In genomic region chr1:87437663-87438295, GRCh38 we compare ENCODE assay signal across 10 cellular contexts.
DNase-seq lines count a peak whose midpoint lies in the region; ATAC-seq and TF ChIP-seq lines count a peak whose summit lies in the region.
"Had no signal": no experiment of that assay in that cellular context is flagged by ENCODE, and none has a peak within 500 bp of the region (broad histone marks: within the 10 kb centered on the region; RNA-seq: fewer than 3 reads in every experiment).

No MANE protein-coding gene starts in this region.

- peak in 2 of 3 experiments; percentile 21 to 50 for DNase-seq in NCI-H1417 (lab: John Stamatoyannopoulos, UW)
- no peak for DNase-seq in NCI-H1417 treated with DMSO at 0.1 percent for 48 hours (lab: John Stamatoyannopoulos, UW)
- peak; percentile 14 for DNase-seq in GM23338 (ENCODE audit: low spot score)
- DNase-seq in foreskin keratinocyte, result no peak
- DNase-seq in H4 (ENCODE audit: low spot score), result no peak
- no peak for DNase-seq in AG20443 (ENCODE audit: low spot score)
- DNase-seq: amniotic stem cell; stimulated activated CD4-positive, alpha-beta T cell treated with anti-CD3 and anti-CD28 coated beads, Interleukin-12 subunit alpha, Interleukin-12 subunit beta, amount 100 ng/mL, for 4 hours had no signal

- no peak overlapping the region for H3K27ac Mint-ChIP-seq in GM23338

- H3K4me1 ChIP-seq in GM23338 (ENCODE audit: insufficient read depth) (peaks cover 16% of the 10 kb centered on the region), foreskin keratinocyte (peaks cover 10% of the 10 kb centered on the region)

- H3K9me3 ChIP-seq in SU-DHL-6 (ENCODE audit: insufficient read depth, low read length), result no peaks in the 10 kb centered on the region

- H3K36me3 ChIP-seq in GM23338 (ENCODE audit: insufficient read depth), result no peaks in the 10 kb centered on the region
- H3K36me3 ChIP-seq in SU-DHL-6 (ENCODE audit: low read length), result no peaks in the 10 kb centered on the region

- no peaks in the 10 kb centered on the region for H3K79me2 ChIP-seq in GM23338 (replicated peaks; ENCODE audit: insufficient read depth)
- no peaks in the 10 kb centered on the region for H3K79me2 ChIP-seq in SU-DHL-6 (ENCODE audit: insufficient read depth, low read length)

- H3K27ac ChIP-seq in GM23338 (ENCODE audit: low read depth), result no peak overlapping the region
- no peak overlapping the region for H3K27ac ChIP-seq in SU-DHL-6 (ENCODE audit: low read depth, low read length)
- H3K27ac ChIP-seq in foreskin keratinocyte, result no peak overlapping the region

- H2AFZ ChIP-seq in GM23338 (no peak overlapping the region), SU-DHL-6 (ENCODE audit: low read depth, low read length, severe bottlenecking) (peak overlapping the region; percentile 81)

- H3K4me2 ChIP-seq in GM23338 (peak overlapping the region; percentile 48; the same call in 1 of the 2 replicates), SU-DHL-6 (ENCODE audit: low read depth, low read length, poor library complexity, severe bottlenecking) (peak overlapping the region; percentile 62)

- peak overlapping the region; percentile 27 for H3K9ac ChIP-seq in SU-DHL-6 (ENCODE audit: low read length)

- H3K9me3 Mint-ChIP-seq in GM23338, result peaks cover 1% of the 10 kb centered on the region; the same call in 1 of the 3 replicates

- H3K27me3 ChIP-seq in GM23338 (ENCODE audit: insufficient read depth) (no peaks in the 10 kb centered on the region), SU-DHL-6 (ENCODE audit: low read length) (no peaks in the 10 kb centered on the region), foreskin keratinocyte (no peaks in the 10 kb centered on the region)

- H3F3A ChIP-seq in GM23338 (replicated peaks; ENCODE audit: low read depth) (no peaks in the 10 kb centered on the region), SU-DHL-6 (ENCODE audit: insufficient read depth) (no peaks in the 10 kb centered on the region; the same call in 1 of the 2 replicates)

- ATAC-seq in GM23338 (no peak), HG03378 (IDR thresholded peaks at IDR 0.05; ENCODE audit: unreplicated experiment) (peak; percentile 77), foreskin keratinocyte (no peak)

- H3K4me3 ChIP-seq in GM23338, result no peak overlapping the region
- no peak overlapping the region for H3K4me3 ChIP-seq in SU-DHL-6 (ENCODE audit: insufficient read depth, low read length, poor library complexity, severe bottlenecking)

- H3K4me3 Mint-ChIP-seq in GM23338, result no peak overlapping the region

- H3K36me3 Mint-ChIP-seq in GM23338 (ENCODE audit: low read depth), result peaks cover 1% of the 10 kb centered on the region; the same call in 2 of the 3 replicates

- H3K9me2 ChIP-seq in GM23338 (ENCODE audit: insufficient read depth), result peaks cover 5% of the 10 kb centered on the region; the same call in 1 of the 2 replicates
- H3K9me2 ChIP-seq in SU-DHL-6 (replicated peaks; ENCODE audit: insufficient read depth, low read length), result no peaks in the 10 kb centered on the region

- H3K27me3 Mint-ChIP-seq in GM23338 (ENCODE audit: insufficient read depth, low read depth, poor library complexity), result peaks cover 7% of the 10 kb centered on the region

- peaks cover 24% of the 10 kb centered on the region for H3K4me1 Mint-ChIP-seq in GM23338

- no peak for TF ChIP-seq CTCF in GM23338 (conservative IDR thresholded peaks at IDR 0.05; ENCODE audit: low read depth in 2 of 2)
- TF ChIP-seq CTCF in SU-DHL-6 (IDR thresholded peaks at IDR 0.05; ENCODE audit: insufficient read depth, low read length, poor library complexity, severe bottlenecking), result no peak
- TF ChIP-seq CTCF in foreskin keratinocyte (conservative IDR thresholded peaks at IDR 0.05), result no peak

- H4K20me1 ChIP-seq in GM23338 (replicated peaks; ENCODE audit: insufficient read depth) (no peaks in the 10 kb centered on the region), SU-DHL-6 (ENCODE audit: low read depth, low read length) (no peaks in the 10 kb centered on the region)

TF ChIP-seq in GM23338, 12 proteins besides CTCF, POLR2A, EP300 and RAD21:
- TF ChIP-seq EZH2 (IDR thresholded peaks at IDR 0.05; ENCODE audit: low read depth, unreplicated experiment), result no peak
- no peak for TF ChIP-seq ETS1 (IDR thresholded peaks at IDR 0.05)
- no peak for TF ChIP-seq EZH2phosphoT487 (IDR thresholded peaks at IDR 0.05; ENCODE audit: unreplicated experiment)
- TF ChIP-seq JUNB (IDR thresholded peaks at IDR 0.05; ENCODE audit: unreplicated experiment), result no peak
- TF ChIP-seq ZNF114 (CRISPR knock-in tag; IDR thresholded peaks at IDR 0.05), result no peak
- TF ChIP-seq ZNF462 (CRISPR knock-in tag; IDR thresholded peaks at IDR 0.05), result no peak
- TF ChIP-seq POLR2AphosphoS5 (IDR thresholded peaks at IDR 0.05; ENCODE audit: low read depth), result no peak
- no peak for TF ChIP-seq ZNF331 (CRISPR knock-in tag; IDR thresholded peaks at IDR 0.05; ENCODE audit: low read depth)
- no peak for TF ChIP-seq NANOG (IDR thresholded peaks at IDR 0.05; ENCODE audit: borderline replicate concordance)
- no peak for TF ChIP-seq CREB1 (CRISPR knock-in tag; IDR thresholded peaks at IDR 0.05; ENCODE audit: low read depth)
- TF ChIP-seq STAT1 (IDR thresholded peaks at IDR 0.05; ENCODE audit: unreplicated experiment), result no peak

Comparison
In these comparisons a context has a peak if more than half of its experiments do, and no peak if none do; other contexts are left out.
1. DNase-seq: peak in NCI-H1417 (2 of 3) and GM23338 (single experiment); none in NCI-H1417 treated with DMSO at 0.1 percent for 48 hours (single experiment), foreskin keratinocyte (0 of 2), H4 (single experiment) and AG20443 (single experiment).